8 cellular contexts compared by ENCODE assay signal in the genomic region with DNA sequence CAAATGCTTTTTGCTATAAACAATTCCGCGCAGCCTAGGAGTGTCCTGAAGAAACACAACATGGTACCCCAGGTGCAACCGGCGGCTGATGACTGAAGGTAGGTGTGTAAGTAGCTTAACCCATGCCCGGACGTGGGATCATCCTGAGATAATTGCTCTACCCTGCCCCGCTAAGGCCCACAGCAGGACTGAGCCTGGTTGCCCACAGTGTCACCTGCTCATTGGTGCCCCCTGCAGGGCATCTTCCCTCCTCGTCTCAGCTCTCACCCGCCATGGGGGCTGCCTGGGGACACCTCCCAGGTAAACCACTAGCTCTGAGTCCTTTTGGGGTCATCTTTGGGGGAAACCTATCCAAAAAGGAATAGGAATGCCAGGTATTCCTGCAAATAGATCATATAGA. TPM values are rescaled to one million over a fixed set of nuclear protein-coding genes. Genes with fewer than 3 reads are reported as not detected.
DNase-seq lines count a peak whose midpoint lies in the region; ATAC-seq, FAIRE-seq and TF ChIP-seq lines count a peak whose summit lies in the region.

No MANE protein-coding gene starts in this region.

- no peaks in the 10 kb centered on the region for H4K20me1 ChIP-seq in SU-DHL-6 (ENCODE audit: low read depth, low read length)
- no peaks in the 10 kb centered on the region for H4K20me1 ChIP-seq in neural progenitor cell (ENCODE audit: low read depth)

- H3K36me3 ChIP-seq in SU-DHL-6 (ENCODE audit: low read length): no peaks in the 10 kb centered on the region
- no peaks in the 10 kb centered on the region for H3K36me3 ChIP-seq in bronchial epithelial cell (ENCODE audit: control insufficient read depth, insufficient read depth, low read length)
- no peaks in the 10 kb centered on the region for H3K36me3 ChIP-seq in neural progenitor cell

- peak; percentile 77 for TF ChIP-seq CTCF in SU-DHL-6 (IDR thresholded peaks at IDR 0.05; ENCODE audit: insufficient read depth, low read length, poor library complexity, severe bottlenecking)
- peak; percentile 43 for TF ChIP-seq CTCF in bronchial epithelial cell (IDR thresholded peaks at IDR 0.05; ENCODE audit: insufficient read depth, low read length, severe bottlenecking)
- peak; percentile 63 for TF ChIP-seq CTCF in neural progenitor cell (IDR thresholded peaks at IDR 0.05)

- DNase-seq in A172 (ENCODE audit: low spot score) (peak; percentile 28), GM12892 (ENCODE audit: insufficient read length) (peak; percentile 58), bronchial epithelial cell (ENCODE audit: low read depth) (no peak), neural progenitor cell (ENCODE audit: low spot score) (peak; percentile 72), midbrain (lab: John Stamatoyannopoulos, UW) (no peak)

- no peak for TF ChIP-seq POLR2A in GM12892 (IDR thresholded peaks at IDR 0.05; ENCODE audit: low read depth, low read length)

- no peak overlapping the region for H3K4me3 Mint-ChIP-seq in neural progenitor cell

- H3K79me2 ChIP-seq in SU-DHL-6 (ENCODE audit: insufficient read depth, low read length): no peaks in the 10 kb centered on the region
- no peaks in the 10 kb centered on the region for H3K79me2 ChIP-seq in neural progenitor cell (ENCODE audit: low read depth)

- no peaks in the 10 kb centered on the region for H3K9me3 ChIP-seq in SU-DHL-6 (ENCODE audit: insufficient read depth, low read length)
- H3K9me3 ChIP-seq in neural progenitor cell (ENCODE audit: low read depth): no peaks in the 10 kb centered on the region

- H3K4me1 Mint-ChIP-seq in neural progenitor cell: peaks cover 19% of the 10 kb centered on the region

- H3K9ac ChIP-seq in SU-DHL-6 (ENCODE audit: low read length): no peak overlapping the region
- no peak overlapping the region for H3K9ac ChIP-seq in neural progenitor cell

- H3K27ac ChIP-seq in SU-DHL-6 (ENCODE audit: low read depth, low read length) (no peak overlapping the region), neural progenitor cell (no peak overlapping the region)

- no peaks in the 10 kb centered on the region for H3K27me3 ChIP-seq in SU-DHL-6 (ENCODE audit: low read length)
- H3K27me3 ChIP-seq in bronchial epithelial cell (ENCODE audit: control insufficient read depth, insufficient read depth, low read length): peaks cover 2% of the 10 kb centered on the region
- H3K27me3 ChIP-seq in neural progenitor cell: peaks cover 3% of the 10 kb centered on the region

- no peak overlapping the region for H3K4me2 ChIP-seq in SU-DHL-6 (ENCODE audit: low read depth, low read length, poor library complexity, severe bottlenecking)
- H3K4me2 ChIP-seq in neural progenitor cell: no peak overlapping the region

- ATAC-seq in HG02938 (IDR thresholded peaks at IDR 0.05; ENCODE audit: unreplicated experiment): no peak
- no peak for ATAC-seq in GM21528 (IDR thresholded peaks at IDR 0.05; ENCODE audit: low FRiP score, unreplicated experiment)

- no peaks in the 10 kb centered on the region for H3K9me3 Mint-ChIP-seq in neural progenitor cell

- peaks cover 6% of the 10 kb centered on the region for H3K36me3 Mint-ChIP-seq in neural progenitor cell

- FAIRE-seq in GM12892 (lab: Jason Lieb, UNC) (no peak), bronchial epithelial cell (lab: Jason Lieb, UNC) (no peak)

- H3K4me3 ChIP-seq in SU-DHL-6 (ENCODE audit: insufficient read depth, low read length, poor library complexity, severe bottlenecking) (no peak overlapping the region), bronchial epithelial cell (ENCODE audit: low read depth, low read length) (no peak overlapping the region), neural progenitor cell (no peak overlapping the region)

- no peaks in the 10 kb centered on the region for H3F3A ChIP-seq in SU-DHL-6 (ENCODE audit: insufficient read depth)
- peaks cover 20% of the 10 kb centered on the region for H3F3A ChIP-seq in neural progenitor cell (ENCODE audit: low read depth)

- no peak overlapping the region for H2AFZ ChIP-seq in SU-DHL-6 (ENCODE audit: low read depth, low read length, severe bottlenecking)
- H2AFZ ChIP-seq in neural progenitor cell (replicated peaks): no peak overlapping the region

- H3K27me3 Mint-ChIP-seq in neural progenitor cell (ENCODE audit: insufficient read depth, low read depth): peaks cover 10% of the 10 kb centered on the region

- H3K27ac Mint-ChIP-seq in neural progenitor cell: no peak overlapping the region

- peaks cover 13% of the 10 kb centered on the region for H3K4me1 ChIP-seq in neural progenitor cell

- H3K9me2 ChIP-seq in SU-DHL-6 (replicated peaks; ENCODE audit: insufficient read depth, low read length): no peaks in the 10 kb centered on the region

RNA-seq across cellular contexts. Expression of a gene that starts 22.3 kb away (rescaled TPM):
- total RNA-seq in A172 (2014; rRNA removed; shearing (Covaris generic)): 29.1 and 31.5 TPM in 2 replicates
- 8.4 TPM for polyA plus RNA-seq in GM12892 (2012; ENCODE audit: missing spikeins)
- total RNA-seq in bronchial epithelial cell (25.7 and 28.7 TPM in 2 replicates), neural progenitor cell (ENCODE audit: low replicate concordance) (13.3 and 38.3 TPM in 2 replicates)

RNA-seq across cellular contexts. Expression of a gene that starts 52.2 kb away (rescaled TPM):
- total RNA-seq in A172 (2014; rRNA removed; shearing (Covaris generic)): 4.0 and 5.0 TPM in 2 replicates
- polyA plus RNA-seq in GM12892 (2012; ENCODE audit: missing spikeins): 8.7 TPM
- 1.3 TPM in 2 replicates for total RNA-seq in bronchial epithelial cell
- total RNA-seq in neural progenitor cell (ENCODE audit: low replicate concordance): 4.0 and 6.2 TPM in 2 replicates

RNA-seq across cellular contexts. Expression of a gene that starts 54.1 kb away (rescaled TPM):
- total RNA-seq in A172 (2014; rRNA removed; shearing (Covaris generic)): not detected in 2 replicates
- polyA plus RNA-seq in GM12892 (2012; ENCODE audit: missing spikeins): 2.2 TPM
- total RNA-seq in bronchial epithelial cell (under 0.01 and 0.26 TPM in 2 replicates), neural progenitor cell (ENCODE audit: low replicate concordance) (0.15 TPM in 1 of 2 replicates, not detected in the other)

Comparison
In these comparisons a context has a peak if more than half of its experiments do, and no peak if none do; other contexts are left out.
1. DNase-seq: peak in A172 (single experiment), GM12892 (single experiment) and neural progenitor cell (single experiment); none in bronchial epithelial cell (single experiment) and midbrain (single experiment).
2. Peak in every context shown above with its lines, with median percentiles within 50 percentile points of each other: CTCF ChIP-seq.